14 cellular contexts compared by ENCODE assay signal in the genomic region with DNA sequence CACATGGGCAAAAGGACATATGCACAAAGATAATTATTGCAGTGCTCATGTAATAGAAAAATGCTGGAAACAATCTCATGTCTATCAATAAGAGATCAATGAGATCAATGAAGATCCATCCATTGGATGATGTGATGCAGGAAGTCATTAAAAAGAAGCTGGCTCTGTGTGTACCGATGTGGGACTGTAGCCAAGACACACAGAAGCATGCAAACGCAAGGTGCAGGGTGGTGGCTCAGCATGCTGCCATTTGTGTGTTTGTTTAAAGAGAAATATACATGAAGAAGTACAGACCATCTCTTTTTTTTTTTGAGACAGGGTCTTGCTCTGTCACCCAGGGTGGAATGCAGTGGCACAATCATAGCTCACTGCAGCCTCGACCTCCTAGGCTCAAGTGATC. TPM values are rescaled to one million over a fixed set of nuclear protein-coding genes. Genes with fewer than 3 reads are reported as not detected.
"Had no signal": no experiment of that assay in that cellular context is flagged by ENCODE, and none has a peak within 500 bp of the region (broad histone marks: within the 10 kb centered on the region; RNA-seq: fewer than 3 reads in every experiment).

No MANE protein-coding gene starts in this region.

- H3K4me1 ChIP-seq: lower lobe of right lung, parathyroid adenoma had no signal

- H3K4me3 ChIP-seq: dorsolateral prefrontal cortex, lower lobe of right lung, skin epidermis had no signal

- H3K36me3 ChIP-seq: lower lobe of right lung had no signal

- H3K9me3 ChIP-seq: lower lobe of right lung had no signal

- H2AFZ ChIP-seq: parathyroid adenoma had no signal

- ATAC-seq: activated CD8-positive, alpha-beta T cell treated with anti-CD3 and anti-CD28 coated beads, Interleukin-2, amount 10 ng/mL, durations not matched to agents 7 days and 5 days; esophagus mucosa; lower lobe of right lung had no signal

- H3K79me2 ChIP-seq: parathyroid adenoma had no signal

- H3K27ac ChIP-seq: dorsolateral prefrontal cortex, lower lobe of right lung, parathyroid adenoma, skin epidermis had no signal

- DNase-seq: activated CD4-positive, alpha-beta T cell treated with anti-CD3 and anti-CD28 coated beads for 48 hours; activated CD8-positive, alpha-beta memory T cell treated with anti-CD3 and anti-CD28 coated beads, Interleukin-2, amount 50 U/mL, for 48 hours; activated CD8-positive, alpha-beta T cell treated with anti-CD3 and anti-CD28 coated beads, Interleukin-2, amount 10 ng/mL, durations not matched to agents 7 days and 5 days; activated naive CD4-positive, alpha-beta T cell; dorsolateral prefrontal cortex; lower lobe of right lung; naive B cell; retina; substantia nigra; trophoblast cell had no signal

RNA-seq across cellular contexts. Expression of gene KCNB1, which starts 33.1 kb away (rescaled TPM):
- total RNA-seq: activated CD8-positive, alpha-beta T cell treated with anti-CD3 and anti-CD28 coated beads, Interleukin-2, amount 10 ng/mL, durations not matched to agents 7 days and 5 days; glomerular endothelial cell had no signal
